Comparison of ENCODE assay signal across 8 cellular contexts in genomic region chr14:34711169-34711568, GRCh38. TPM values are rescaled to one million over a fixed set of nuclear protein-coding genes. Genes with fewer than 3 reads are reported as not detected.
DNase-seq lines count a peak whose midpoint lies in the region; ATAC-seq and TF ChIP-seq lines count a peak whose summit lies in the region.

No MANE protein-coding gene starts in this region.

- no TSS peak for BruUV-seq in MCF 10A (replicated peaks; lab: Mats Ljungman, UMichigan)

- no peaks in the 10 kb centered on the region for H3K9me3 ChIP-seq in breast epithelium

- in situ Hi-C loops in brain microvascular endothelial cell (cut with HindIII; ENCODE audit: low pct_ligation_motif_present, low sequenced_read_pairs), result no loop called here

- DNase-seq in MCF 10A (ENCODE audit: unreplicated experiment) (peak; percentile 53), breast epithelium (ENCODE audit: low spot score in 2 of 2) (no peak), M059J (ENCODE audit: low read depth) (peak; percentile 79), brain microvascular endothelial cell (peak; percentile 89), osteocyte (ENCODE audit: extremely low spot score, unreplicated experiment) (no peak), T-helper 9 cell (no peak)

- H3K27me3 ChIP-seq in breast epithelium (no peaks in the 10 kb centered on the region), brain microvascular endothelial cell (replicated peaks) (no peaks in the 10 kb centered on the region)

- H3K4me3 Mint-ChIP-seq in MCF 10A (ENCODE audit: unreplicated experiment), result no peak overlapping the region
- H3K4me3 Mint-ChIP-seq in osteocyte (ENCODE audit: unreplicated experiment), result peak overlapping the region; percentile 18

- H3K4me1 Mint-ChIP-seq in MCF 10A (ENCODE audit: insufficient read depth, unreplicated experiment) (peaks cover 26% of the 10 kb centered on the region), osteocyte (ENCODE audit: unreplicated experiment) (peaks cover 45% of the 10 kb centered on the region)

- intact Hi-C loops in MCF 10A (cut with micrococcal nuclease) (loop anchor here (5.0 kb wide), 2 partner anchors 34 to 154 kb away; no protein-coding TSS in a partner anchor), breast epithelium (cut with DNase I; ENCODE audit: low total_unique reads) (no loop called here)

- ATAC-seq in HG03457 (IDR thresholded peaks at IDR 0.05; ENCODE audit: unreplicated experiment) (no peak), esophagus mucosa (no peak)

- H3K9me3 Mint-ChIP-seq in MCF 10A (ENCODE audit: unreplicated experiment) (no peaks in the 10 kb centered on the region), osteocyte (ENCODE audit: unreplicated experiment) (no peaks in the 10 kb centered on the region)

- POLR2A ChIA-PET in MCF 10A (lab: Yijun Ruan, JAX), result interaction anchor here (0.9 to 7.8 kb wide), 5 partner anchors 10 to 61 kb away, joined by 3 to 92 read pairs (median 4); no protein-coding TSS in a partner anchor

- H3K36me3 Mint-ChIP-seq in MCF 10A (ENCODE audit: insufficient read depth, unreplicated experiment) (peaks cover 39% of the 10 kb centered on the region), osteocyte (ENCODE audit: unreplicated experiment) (peaks cover 2% of the 10 kb centered on the region)

- H3K27ac ChIP-seq in breast epithelium (no peak overlapping the region), brain microvascular endothelial cell (peak overlapping the region; percentile 72)

- H3K27ac Mint-ChIP-seq in MCF 10A (ENCODE audit: low read depth, unreplicated experiment) (no peak overlapping the region), osteocyte (ENCODE audit: unreplicated experiment) (peak overlapping the region; percentile 71)

- H3K4me3 ChIP-seq in breast epithelium (no peak overlapping the region), brain microvascular endothelial cell (ENCODE audit: low read depth, low read length) (no peak overlapping the region)

- TF ChIP-seq POLR2A in breast epithelium (IDR thresholded peaks at IDR 0.05), result no peak

- H3K27me3 Mint-ChIP-seq in MCF 10A (ENCODE audit: insufficient read depth, unreplicated experiment), result no peaks in the 10 kb centered on the region
- H3K27me3 Mint-ChIP-seq in osteocyte (ENCODE audit: unreplicated experiment), result no peaks in the 10 kb centered on the region

- CTCF ChIA-PET in MCF 10A (lab: Yijun Ruan, JAX), result interaction anchor here (0.6 to 5.6 kb wide), 5 partner anchors 8 to 100 kb away, joined by 4 to 21 read pairs (median 4); no protein-coding TSS in a partner anchor

- TF ChIP-seq CTCF in MCF 10A (IDR thresholded peaks at IDR 0.05; ENCODE audit: unreplicated experiment) (no peak), breast epithelium (IDR thresholded peaks at IDR 0.05) (no peak), brain microvascular endothelial cell (IDR thresholded peaks at IDR 0.05; ENCODE audit: low read depth, low read length, missing control alignments) (no peak), osteocyte (IDR thresholded peaks at IDR 0.05) (no peak)

- H3K4me1 ChIP-seq in breast epithelium, result peaks cover 0 to 8% of the 10 kb centered on the region in 2 donors

- H3K36me3 ChIP-seq in breast epithelium (no peaks in the 10 kb centered on the region), brain microvascular endothelial cell (replicated peaks) (peaks cover 10% of the 10 kb centered on the region)

RNA-seq across cellular contexts. Expression of gene CFL2, which starts 3.2 kb away (rescaled TPM):
- total RNA-seq in MCF 10A (2022) (39.7 and 53.7 TPM in 2 replicates), breast epithelium (10 to 100 TPM; 28.8 to 75.2 (median 34.4) TPM), osteocyte (42.0 and 47.0 TPM in 2 replicates), esophagus mucosa (7.0 TPM)
- total RNA-seq in M059J (2014; rRNA removed; shearing (Covaris generic)), result 124 and 164 TPM in 2 replicates

Comparison
In these comparisons a context has a peak if more than half of its experiments do, and no peak if none do; other contexts are left out.
1. DNase-seq: peak in MCF 10A (single experiment), M059J (single experiment) and brain microvascular endothelial cell (single experiment); none in breast epithelium (0 of 2), osteocyte (single experiment) and T-helper 9 cell (single experiment).